Comparison of ENCODE assay signal across 8 cellular contexts in the genomic region with DNA sequence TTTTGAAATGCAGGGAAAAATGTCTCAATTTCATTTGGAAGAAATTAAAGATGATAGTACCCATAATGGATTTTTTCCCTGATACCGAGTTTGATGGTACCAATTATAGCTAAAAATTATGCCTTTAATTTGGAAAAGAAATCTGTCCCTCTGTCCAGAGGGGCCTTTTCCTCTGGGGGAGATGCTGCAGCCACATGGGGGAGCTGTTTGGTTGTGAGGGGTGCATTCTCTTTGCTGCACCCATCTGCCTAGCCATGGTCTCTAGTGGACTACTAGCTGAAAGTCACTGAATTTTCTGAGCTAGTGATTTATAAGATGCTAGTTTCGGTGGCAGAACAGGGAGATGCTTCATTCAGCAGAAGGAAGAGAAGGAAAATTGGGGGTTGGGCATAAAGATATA. TPM values are rescaled to one million over a fixed set of nuclear protein-coding genes. Genes with fewer than 3 reads are reported as not detected.
DNase-seq lines count a peak whose midpoint lies in the region; ATAC-seq and TF ChIP-seq lines count a peak whose summit lies in the region.

No MANE protein-coding gene starts in this region.

- CTCF ChIA-PET in Caco-2 (lab: Charles Lee), result interaction anchor here (0.5 to 1.7 kb wide), 3 partner anchors 9 to 44 kb away, joined by 3 to 6 read pairs (median 5); a partner anchor contains a TSS

- ATAC-seq in lower lobe of right lung, result no peak
- ATAC-seq in GM21515 (IDR thresholded peaks at IDR 0.05; ENCODE audit: unreplicated experiment), result no peak

- H3K27ac ChIP-seq in adrenal gland, result no peak overlapping the region
- H3K27ac ChIP-seq in lower lobe of right lung, result no peak overlapping the region

- intact Hi-C loops in Caco-2 (cut with micrococcal nuclease; ENCODE audit: unreplicated experiment) (no loop called here), adrenal gland (cut with DNase I) (no loop called here), lower lobe of right lung (cut with DNase I) (no loop called here), lower leg skin (cut with DNase I; ENCODE audit: low total_unique reads) (no loop called here)
- intact Hi-C loops in activated T-helper 2 cell treated with anti-CD3 and anti-CD28 coated beads, Interferon-gamma antibody, Interleukin-2, Interleukin-4, amounts not matched to agents 10 μg/mL and 5 μg/mL and 100 μg/mL, durations not matched to agents 14 hours and 24 hours and 36 hours (cut with micrococcal nuclease), result loop anchor here (5.0 kb wide), 1 partner anchor 36 kb away; no protein-coding TSS in a partner anchor

- H3K9me3 Mint-ChIP-seq in Caco-2 (ENCODE audit: unreplicated experiment) (no peaks in the 10 kb centered on the region), IgD-negative memory B cell (no peaks in the 10 kb centered on the region)
- no peaks in the 10 kb centered on the region for H3K9me3 Mint-ChIP-seq in activated T-helper 2 cell treated with anti-CD3 and anti-CD28 coated beads, Interferon-gamma antibody, Interleukin-2, Interleukin-4, amounts not matched to agents 10 μg/mL and 5 μg/mL and 100 μg/mL, durations not matched to agents 14 hours and 24 hours and 36 hours

- TF ChIP-seq CTCF in Caco-2 (IDR thresholded peaks at IDR 0.05; ENCODE audit: insufficient read depth in 1 of 2, low read depth in 1 of 2, low read length in 1 of 2, severe bottlenecking in 1 of 2, unreplicated experiment in 1 of 2) (peak; percentile 65 to 69), adrenal gland (IDR thresholded peaks at IDR 0.05) (peak in 5 of 6 experiments; percentile 20 to 45 (median 31)), lower lobe of right lung (IDR thresholded peaks at IDR 0.05) (peak; percentile 48), lower leg skin (IDR thresholded peaks at IDR 0.05) (no peak)

- H3K27me3 Mint-ChIP-seq in Caco-2 (ENCODE audit: insufficient read depth, unreplicated experiment) (no peaks in the 10 kb centered on the region), IgD-negative memory B cell (no peaks in the 10 kb centered on the region)
- no peaks in the 10 kb centered on the region for H3K27me3 Mint-ChIP-seq in activated T-helper 2 cell treated with anti-CD3 and anti-CD28 coated beads, Interferon-gamma antibody, Interleukin-2, Interleukin-4, amounts not matched to agents 10 μg/mL and 5 μg/mL and 100 μg/mL, durations not matched to agents 14 hours and 24 hours and 36 hours (ENCODE audit: low read depth)

- BruUV-seq in Caco-2 (replicated peaks; lab: Mats Ljungman, UMichigan), result no TSS peak

- H3K27me3 ChIP-seq in Caco-2 (replicated peaks; ENCODE audit: control insufficient read depth, insufficient read depth, low read length) (no peaks in the 10 kb centered on the region), adrenal gland (no peaks in the 10 kb centered on the region), lower lobe of right lung (ENCODE audit: low read depth) (no peaks in the 10 kb centered on the region)

- TF ChIP-seq POLR2A in adrenal gland (IDR thresholded peaks at IDR 0.05) (no peak), lower leg skin (IDR thresholded peaks at IDR 0.05) (no peak)

- H3K36me3 ChIP-seq in Caco-2 (ENCODE audit: control insufficient read depth, insufficient read depth, low read length), result no peaks in the 10 kb centered on the region
- peaks cover 0 to 45% of the 10 kb centered on the region in 2 donors for H3K36me3 ChIP-seq in adrenal gland (replicated peaks in 1 of 2)
- H3K36me3 ChIP-seq in lower lobe of right lung, result peaks cover 81% of the 10 kb centered on the region

- peak in 1 of 2 experiments; percentile 44 for DNase-seq in Caco-2
- DNase-seq in adrenal gland, result peak in 2 of 7 donors; percentile 29 to 39
- DNase-seq in lower lobe of right lung, result no peak
- no peak for DNase-seq in globus pallidus (ENCODE audit: low spot score)
- DNase-seq in activated T-helper 2 cell treated with anti-CD3 and anti-CD28 coated beads, Interferon-gamma antibody, Interleukin-2, Interleukin-4, amounts not matched to agents 10 μg/mL and 5 μg/mL and 100 μg/mL, durations not matched to agents 14 hours and 24 hours and 36 hours (ENCODE audit: low spot score), result no peak
- DNase-seq in lower leg skin (ENCODE audit: low spot score in 2 of 2), result no peak

- H3K4me3 ChIP-seq in Caco-2 (ENCODE audit: low read depth, low read length) (no peak overlapping the region), adrenal gland (no peak overlapping the region), lower lobe of right lung (no peak overlapping the region), lower leg skin (ENCODE audit: low read depth, poor library complexity, severe bottlenecking) (no peak overlapping the region)

- H3K4me1 ChIP-seq in Caco-2 (peaks cover 2% of the 10 kb centered on the region), adrenal gland (replicated peaks in 1 of 2) (no peaks in the 10 kb centered on the region), lower lobe of right lung (no peaks in the 10 kb centered on the region)

- 59 to 89% (median 85%) methylated on average over 2 of the region's 2 CpGs for WGBS in adrenal gland, 4 donors
- 89 to 93% methylated on average over 2 of the region's 2 CpGs for WGBS in lower leg skin, 2 donors

- POLR2A ChIA-PET in Caco-2 (lab: Charles Lee), result no interaction called here

- H3K27ac Mint-ChIP-seq in Caco-2 (ENCODE audit: unreplicated experiment) (no peak overlapping the region), IgD-negative memory B cell (peak overlapping the region; percentile 41 to 89 (median 78))
- H3K27ac Mint-ChIP-seq in activated T-helper 2 cell treated with anti-CD3 and anti-CD28 coated beads, Interferon-gamma antibody, Interleukin-2, Interleukin-4, amounts not matched to agents 10 μg/mL and 5 μg/mL and 100 μg/mL, durations not matched to agents 14 hours and 24 hours and 36 hours, result no peak overlapping the region

- H3K4me3 Mint-ChIP-seq in Caco-2 (ENCODE audit: unreplicated experiment), result no peak overlapping the region
- peak overlapping the region in 1 of 4 donors; percentile 18 for H3K4me3 Mint-ChIP-seq in IgD-negative memory B cell
- H3K4me3 Mint-ChIP-seq in activated T-helper 2 cell treated with anti-CD3 and anti-CD28 coated beads, Interferon-gamma antibody, Interleukin-2, Interleukin-4, amounts not matched to agents 10 μg/mL and 5 μg/mL and 100 μg/mL, durations not matched to agents 14 hours and 24 hours and 36 hours (ENCODE audit: low read depth), result no peak overlapping the region

- H3K4me1 Mint-ChIP-seq in Caco-2 (ENCODE audit: low read depth, unreplicated experiment) (no peaks in the 10 kb centered on the region), IgD-negative memory B cell (peaks cover 21 to 27% (median 21%) of the 10 kb centered on the region in 3 donors)
- H3K4me1 Mint-ChIP-seq in activated T-helper 2 cell treated with anti-CD3 and anti-CD28 coated beads, Interferon-gamma antibody, Interleukin-2, Interleukin-4, amounts not matched to agents 10 μg/mL and 5 μg/mL and 100 μg/mL, durations not matched to agents 14 hours and 24 hours and 36 hours (ENCODE audit: low read depth), result peaks cover 15% of the 10 kb centered on the region

- H3K36me3 Mint-ChIP-seq in Caco-2 (ENCODE audit: insufficient read depth, unreplicated experiment) (peaks cover 41% of the 10 kb centered on the region), IgD-negative memory B cell (peaks cover 7% of the 10 kb centered on the region)
- peaks cover 59% of the 10 kb centered on the region for H3K36me3 Mint-ChIP-seq in activated T-helper 2 cell treated with anti-CD3 and anti-CD28 coated beads, Interferon-gamma antibody, Interleukin-2, Interleukin-4, amounts not matched to agents 10 μg/mL and 5 μg/mL and 100 μg/mL, durations not matched to agents 14 hours and 24 hours and 36 hours (ENCODE audit: low read depth)

- no peaks in the 10 kb centered on the region for H3K9me3 ChIP-seq in Caco-2
- no peaks in the 10 kb centered on the region for H3K9me3 ChIP-seq in adrenal gland (replicated peaks in 1 of 3)
- no peaks in the 10 kb centered on the region for H3K9me3 ChIP-seq in lower lobe of right lung

RNA-seq across cellular contexts. Expression of a gene that starts 9.6 kb away (rescaled TPM):
- total RNA-seq in Caco-2 (2022), result 167 and 170 TPM in 2 replicates
- polyA plus RNA-seq in IgD-negative memory B cell, result 298 TPM
- total RNA-seq in adrenal gland, result 100 to 1,000 TPM in 6 of 8 donors, 10 to 100 TPM in 2; 33.2 to 296 (median 137) TPM
- 100 to 1,000 TPM; 206 to 371 (median 254) TPM for polyA plus RNA-seq in adrenal gland
- 111 TPM for total RNA-seq in lower lobe of right lung
- 208 and 223 TPM in 2 replicates for total RNA-seq in activated T-helper 2 cell treated with anti-CD3 and anti-CD28 coated beads, Interferon-gamma antibody, Interleukin-2, Interleukin-4, amounts not matched to agents 10 μg/mL and 5 μg/mL and 100 μg/mL, durations not matched to agents 14 hours and 24 hours and 36 hours
- 10 to 100 TPM; 58.6 to 82.0 (median 75.4) TPM for total RNA-seq in lower leg skin

RNA-seq across cellular contexts. Expression of a gene that starts 10.0 kb away (rescaled TPM):
- total RNA-seq in Caco-2 (2022), result 37.9 and 39.8 TPM in 2 replicates
- polyA plus RNA-seq in IgD-negative memory B cell, result 24.7 TPM
- 10 to 100 TPM; 44.9 to 95.8 (median 60.8) TPM for total RNA-seq in adrenal gland
- 100 to 1,000 TPM in 1 of 3 donors, 10 to 100 TPM in 2; 19.2 to 144 (median 28.2) TPM for polyA plus RNA-seq in adrenal gland
- total RNA-seq in lower lobe of right lung, result 35.4 TPM
- total RNA-seq in activated T-helper 2 cell treated with anti-CD3 and anti-CD28 coated beads, Interferon-gamma antibody, Interleukin-2, Interleukin-4, amounts not matched to agents 10 μg/mL and 5 μg/mL and 100 μg/mL, durations not matched to agents 14 hours and 24 hours and 36 hours, result 39.5 and 41.7 TPM in 2 replicates
- total RNA-seq in lower leg skin, result 10 to 100 TPM; 23.8 to 31.1 (median 28.1) TPM

Comparison
In these comparisons a context has a peak if more than half of its experiments do, and no peak if none do; other contexts are left out.
1. H3K27ac Mint-ChIP-seq: peak in IgD-negative memory B cell (3 of 3); none in Caco-2 (single experiment) and activated T-helper 2 cell treated with anti-CD3 and anti-CD28 coated beads, Interferon-gamma antibody, Interleukin-2, Interleukin-4, amounts not matched to agents 10 μg/mL and 5 μg/mL and 100 μg/mL, durations not matched to agents 14 hours and 24 hours and 36 hours (single experiment).
2. CTCF ChIP-seq: peak in Caco-2 (2 of 2), adrenal gland (5 of 6) and lower lobe of right lung (single experiment); none in lower leg skin (0 of 3).